In genomic region chr2:45729753-45730512, GRCh38 we compare ENCODE assay signal across 8 cellular contexts.
DNase-seq lines count a peak whose midpoint lies in the region; ATAC-seq, FAIRE-seq and TF ChIP-seq lines count a peak whose summit lies in the region.

No MANE protein-coding gene starts in this region.

- H3K4me2 ChIP-seq in keratinocyte (ENCODE audit: control insufficient read depth, extremely low read depth, insufficient read depth, low read depth, low read length), result no peak overlapping the region

- peak; percentile 42 for DNase-seq in ACHN
- DNase-seq in Peyer's patch, result peak in 2 of 3 donors; percentile 61 to 73
- no peak for DNase-seq in keratinocyte (ENCODE audit: low read depth, low spot score)
- no peak for DNase-seq in NCI-H524 treated with DMSO at 0.1 percent for 48 hours (lab: John Stamatoyannopoulos, UW)
- DNase-seq in activated naive CD4-positive, alpha-beta T cell treated with anti-CD3 and anti-CD28 coated beads, Interleukin-2, amount 50 U/mL, for 72 hours (ENCODE audit: low spot score in 2 of 2), result no peak
- DNase-seq in DMS79 treated with DMSO at 0.1 percent for 48 hours (lab: John Stamatoyannopoulos, UW), result no peak

- no peaks in the 10 kb centered on the region for H4K20me1 ChIP-seq in keratinocyte (ENCODE audit: control insufficient read depth, extremely low read depth, insufficient read depth, low read length)

- H3K4me3 ChIP-seq in Peyer's patch (no peak overlapping the region), keratinocyte (ENCODE audit: control insufficient read depth in 2 of 3, extremely low read depth in 1 of 3, insufficient read depth in 2 of 3, low read depth in 1 of 3, low read length in 3 of 3) (no peak overlapping the region)

- dilution Hi-C loops in keratinocyte (cut with MboI; ENCODE audit: extremely low pct_ligation_motif_present, low sequenced_read_pairs), result no loop called here

- ATAC-seq in GM18909 (IDR thresholded peaks at IDR 0.05; ENCODE audit: poor library complexity, unreplicated experiment) (peak; percentile 57), HG03039 (IDR thresholded peaks at IDR 0.05; ENCODE audit: unreplicated experiment) (peak; percentile 49)
- ATAC-seq in activated naive CD4-positive, alpha-beta T cell treated with anti-CD3 and anti-CD28 coated beads, Interleukin-2, amount 50 U/mL, for 72 hours, result no peak

- H3K9ac ChIP-seq in keratinocyte (ENCODE audit: control insufficient read depth, extremely low read depth, insufficient read depth, low read length), result no peak overlapping the region

- H3K27ac ChIP-seq in Peyer's patch, result peak overlapping the region in 2 of 4 donors; percentile 77 to 78
- no peak overlapping the region for H3K27ac ChIP-seq in keratinocyte (ENCODE audit: control insufficient read depth, insufficient read depth, low read length)

- peak overlapping the region in 1 of 2 donors; percentile 27 for H3K27ac Mint-ChIP-seq in activated naive CD4-positive, alpha-beta T cell treated with anti-CD3 and anti-CD28 coated beads, Interleukin-2, amount 50 U/mL, for 72 hours

- in situ Hi-C loops in ACHN (cut with HindIII; ENCODE audit: low pct_ligation_motif_present, low pct_unique_long_range_greater_than_20kb, low sequenced_read_pairs), result no loop called here

- TF ChIP-seq POLR2A in Peyer's patch (IDR thresholded peaks at IDR 0.05), result no peak

- H3K4me1 ChIP-seq in Peyer's patch (peaks cover 0 to 9% (median 0%) of the 10 kb centered on the region in 4 donors), keratinocyte (ENCODE audit: control insufficient read depth, extremely low read depth, insufficient read depth, low read length) (no peaks in the 10 kb centered on the region)

- H3K9me1 ChIP-seq in keratinocyte (ENCODE audit: control insufficient read depth, extremely low read depth, insufficient read depth, low read length), result no peaks in the 10 kb centered on the region

- TF ChIP-seq CTCF in Peyer's patch (IDR thresholded peaks at IDR 0.05), result peak in 5 of 6 experiments; percentile 27 to 48 (median 34)
- TF ChIP-seq CTCF in keratinocyte (optimal IDR thresholded peaks at IDR 0.05 in 1 of 3, IDR thresholded peaks at IDR 0.05 in 1 of 3, conservative IDR thresholded peaks at IDR 0.05 in 1 of 3; ENCODE audit: extremely low read depth in 1 of 3, insufficient read depth in 2 of 3, low read length in 3 of 3), result peak in 2 of 3 experiments; percentile 37 to 42

- no peaks in the 10 kb centered on the region for H3K36me3 ChIP-seq in Peyer's patch
- no peaks in the 10 kb centered on the region for H3K36me3 ChIP-seq in keratinocyte (ENCODE audit: control insufficient read depth in 2 of 2, extremely low read depth in 1 of 2, insufficient read depth in 2 of 2, low read length in 2 of 2)

- no peaks in the 10 kb centered on the region for H3K27me3 ChIP-seq in Peyer's patch
- no peaks in the 10 kb centered on the region for H3K27me3 ChIP-seq in keratinocyte (ENCODE audit: control insufficient read depth, extremely low read depth, insufficient read depth, low read length)

- H3K9me3 ChIP-seq in Peyer's patch, result no peaks in the 10 kb centered on the region
- H3K9me3 ChIP-seq in keratinocyte (ENCODE audit: control insufficient read depth, low read depth, low read length), result no peaks in the 10 kb centered on the region

- no peaks in the 10 kb centered on the region for H3K36me3 Mint-ChIP-seq in activated naive CD4-positive, alpha-beta T cell treated with anti-CD3 and anti-CD28 coated beads, Interleukin-2, amount 50 U/mL, for 72 hours

- no peak overlapping the region for H2AFZ ChIP-seq in keratinocyte (ENCODE audit: control insufficient read depth, low read length)

- no peaks in the 10 kb centered on the region for H3K79me2 ChIP-seq in keratinocyte (ENCODE audit: control insufficient read depth, insufficient read depth, low read length)

- no peaks in the 10 kb centered on the region for H3K9me3 Mint-ChIP-seq in activated naive CD4-positive, alpha-beta T cell treated with anti-CD3 and anti-CD28 coated beads, Interleukin-2, amount 50 U/mL, for 72 hours

- FAIRE-seq in keratinocyte (lab: Jason Lieb, UNC), result no peak

Comparison
In these comparisons a context has a peak if more than half of its experiments do, and no peak if none do; other contexts are left out.
1. DNase-seq: peak in ACHN (single experiment) and Peyer's patch (2 of 3); none in keratinocyte (single experiment), NCI-H524 treated with DMSO at 0.1 percent for 48 hours (single experiment), activated naive CD4-positive, alpha-beta T cell treated with anti-CD3 and anti-CD28 coated beads, Interleukin-2, amount 50 U/mL, for 72 hours (0 of 2) and DMS79 treated with DMSO at 0.1 percent for 48 hours (single experiment).
2. ATAC-seq: peak in GM18909 (single experiment) and HG03039 (single experiment); none in activated naive CD4-positive, alpha-beta T cell treated with anti-CD3 and anti-CD28 coated beads, Interleukin-2, amount 50 U/mL, for 72 hours (0 of 2).